8 cellular contexts compared by ENCODE assay signal in the genomic region with DNA sequence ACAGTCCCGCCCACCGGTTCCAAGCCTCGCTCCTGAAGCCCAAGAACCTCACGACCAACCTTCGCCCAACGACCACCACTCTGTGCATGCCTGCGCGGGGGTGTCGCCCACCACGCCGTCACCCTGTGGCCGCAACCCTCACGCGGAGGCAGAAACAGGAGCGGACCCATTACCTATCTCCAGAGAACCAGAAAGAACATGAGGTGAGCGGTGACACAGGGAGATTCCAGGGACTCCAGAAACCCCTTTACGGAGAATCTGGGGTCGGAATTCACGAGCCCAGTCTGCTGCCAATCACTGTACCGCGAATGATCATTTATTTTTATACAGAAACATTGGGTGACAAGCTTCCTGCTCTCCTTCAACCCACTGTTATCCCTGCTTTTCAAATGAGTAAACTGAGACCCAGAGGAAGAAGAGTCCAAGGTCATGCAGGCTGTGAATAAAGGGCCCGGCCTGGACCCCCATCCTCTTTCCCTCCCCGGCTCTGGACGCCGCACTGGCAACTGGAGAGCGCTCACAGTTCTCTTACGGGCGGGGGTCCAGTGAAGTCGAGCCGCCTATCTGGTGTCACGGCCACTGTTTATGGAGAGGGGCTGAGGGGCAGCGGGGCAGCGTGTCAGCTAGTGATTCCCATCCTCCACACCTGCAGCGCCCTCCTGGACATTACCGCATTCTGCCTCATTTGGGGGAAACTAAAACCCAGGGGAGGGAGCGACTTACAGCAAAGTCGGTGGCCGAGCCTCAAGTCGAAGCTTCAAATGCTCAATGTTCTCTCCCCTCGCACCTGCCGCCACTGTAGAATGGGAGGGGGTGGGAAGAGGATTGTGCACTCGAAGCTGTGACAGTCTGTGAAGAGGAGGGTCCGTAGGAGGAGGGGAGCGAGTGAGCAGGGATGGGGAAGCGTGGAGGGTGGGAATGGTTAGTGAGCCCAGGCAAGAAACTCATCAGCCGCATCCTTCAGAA. TPM values are rescaled to one million over a fixed set of nuclear protein-coding genes. Genes with fewer than 3 reads are reported as not detected.
A peak's percentile ranks its signal among the peaks of the same experiment; 100 is the strongest.
DNase-seq lines count a peak whose midpoint lies in the region; ATAC-seq and TF ChIP-seq lines count a peak whose summit lies in the region.

No MANE protein-coding gene starts in this region.

- peaks cover 40 to 45% of the 10 kb centered on the region in 2 donors for H3K27me3 Mint-ChIP-seq in CD4-positive, alpha-beta memory T cell
- H3K27me3 Mint-ChIP-seq in nephron progenitor cell (ENCODE audit: low read depth, poor library complexity): peaks cover 35% of the 10 kb centered on the region

- H3K27ac Mint-ChIP-seq in CD4-positive, alpha-beta memory T cell: peak overlapping the region in 6 of 7 donors; percentile 33 to 89 (median 66)
- H3K27ac Mint-ChIP-seq in nephron progenitor cell: no peak overlapping the region

- H3K9ac ChIP-seq in colonic mucosa (ENCODE audit: low read depth in 2 of 2, low read length in 2 of 2): no peak overlapping the region

- DNase-seq in CD4-positive, alpha-beta memory T cell: peak in 2 of 5 donors; percentile 9 to 19
- peak; percentile 32 for DNase-seq in NCI-H1105 (lab: John Stamatoyannopoulos, UW)
- no peak for DNase-seq in colonic mucosa
- peak; percentile 32 for DNase-seq in nephron progenitor cell
- no peak for DNase-seq in SW480 (ENCODE audit: low spot score)
- no peak for DNase-seq in KG1 (lab: John Stamatoyannopoulos, UW)
- DNase-seq in NOMO-1 (lab: John Stamatoyannopoulos, UW; ENCODE audit: unreplicated experiment in 2 of 2): no peak

- intact Hi-C loops in CD4-positive, alpha-beta memory T cell (cut with micrococcal nuclease): loop anchor here (5.0 kb wide), 1 partner anchor 46 kb away; a partner anchor contains a TSS
- intact Hi-C loops in colonic mucosa (cut with DNase I): no loop called here

- H3K9me3 ChIP-seq in CD4-positive, alpha-beta memory T cell (ENCODE audit: control insufficient read depth in 1 of 2, low read length in 2 of 2): no peaks in the 10 kb centered on the region
- H3K9me3 ChIP-seq in colonic mucosa: no peaks in the 10 kb centered on the region

- no peaks in the 10 kb centered on the region for H3K36me3 ChIP-seq in CD4-positive, alpha-beta memory T cell (ENCODE audit: insufficient read depth, low read length)
- no peaks in the 10 kb centered on the region for H3K36me3 ChIP-seq in colonic mucosa

- peaks cover 0 to 3% of the 10 kb centered on the region in 2 donors for H3K36me3 Mint-ChIP-seq in CD4-positive, alpha-beta memory T cell
- H3K36me3 Mint-ChIP-seq in nephron progenitor cell (ENCODE audit: low read depth): no peaks in the 10 kb centered on the region

- TF ChIP-seq CTCF in colonic mucosa (IDR thresholded peaks at IDR 0.05) (no peak), nephron progenitor cell (IDR thresholded peaks at IDR 0.05) (no peak)

- H3K9me3 Mint-ChIP-seq in CD4-positive, alpha-beta memory T cell: peaks cover 0 to 2% (median 0%) of the 10 kb centered on the region in 8 donors
- H3K9me3 Mint-ChIP-seq in nephron progenitor cell: no peaks in the 10 kb centered on the region

- H3K4me1 ChIP-seq in CD4-positive, alpha-beta memory T cell (ENCODE audit: insufficient read depth, low read length): peaks cover 23% of the 10 kb centered on the region
- H3K4me1 ChIP-seq in colonic mucosa: peaks cover 7% of the 10 kb centered on the region

- H3K4me3 ChIP-seq in CD4-positive, alpha-beta memory T cell (ENCODE audit: low read length in 2 of 2): peak overlapping the region; percentile 23 to 52
- H3K4me3 ChIP-seq in colonic mucosa: peak overlapping the region; percentile 50

- CTCF ChIA-PET in CD4-positive, alpha-beta memory T cell (lab: Charles Lee; ENCODE audit: partially characterized antibody): interaction anchor here (0.7 to 5.6 kb wide), 5 partner anchors 12 to 302 kb away, joined by 3 to 43 read pairs (median 3); a partner anchor contains a TSS

- POLR2A ChIA-PET in CD4-positive, alpha-beta memory T cell (lab: Charles Lee; ENCODE audit: partially characterized antibody): interaction anchor here (1.1 to 2.0 kb wide), 2 partner anchors 49 to 51 kb away, joined by 3 to 4 read pairs; a partner anchor contains a TSS

- H3K27ac ChIP-seq in CD4-positive, alpha-beta memory T cell (ENCODE audit: low read depth, low read length): no peak overlapping the region
- H3K27ac ChIP-seq in colonic mucosa: no peak overlapping the region

- no peak for ATAC-seq in HG03108 (IDR thresholded peaks at IDR 0.05; ENCODE audit: unreplicated experiment)

- H3K4me1 Mint-ChIP-seq in CD4-positive, alpha-beta memory T cell: peaks cover 23 to 38% (median 25%) of the 10 kb centered on the region in 4 donors
- H3K4me1 Mint-ChIP-seq in nephron progenitor cell: peaks cover 34% of the 10 kb centered on the region

- peak overlapping the region; percentile 82 to 96 (median 92) for H3K4me3 Mint-ChIP-seq in CD4-positive, alpha-beta memory T cell
- H3K4me3 Mint-ChIP-seq in nephron progenitor cell: peak overlapping the region; percentile 82

- peaks cover 37% of the 10 kb centered on the region for H3K27me3 ChIP-seq in CD4-positive, alpha-beta memory T cell (ENCODE audit: insufficient read depth, low read length)
- H3K27me3 ChIP-seq in colonic mucosa: peaks cover 52% of the 10 kb centered on the region

RNA-seq across cellular contexts. Expression of a gene that starts 0.7 kb away (rescaled TPM):
- total RNA-seq in CD4-positive, alpha-beta memory T cell: not detected
- polyA plus RNA-seq in CD4-positive, alpha-beta memory T cell: not detected
- total RNA-seq in colonic mucosa: not detected

RNA-seq across cellular contexts. Expression of a gene that starts 11.7 kb away (rescaled TPM):
- not detected for total RNA-seq in CD4-positive, alpha-beta memory T cell
- polyA plus RNA-seq in CD4-positive, alpha-beta memory T cell: not detected
- total RNA-seq in colonic mucosa: not detected

RNA-seq across cellular contexts. Expression of a gene that starts 18.7 kb away (rescaled TPM):
- under 1 TPM in 1 of 2 experiments, not detected in 1; 0.17 TPM for total RNA-seq in CD4-positive, alpha-beta memory T cell
- polyA plus RNA-seq in CD4-positive, alpha-beta memory T cell: not detected
- total RNA-seq in colonic mucosa: under 1 TPM in 1 of 2 donors, not detected in 1; 0.24 TPM

RNA-seq across cellular contexts. Expression of a gene that starts 44.7 kb away (rescaled TPM):
- 1 to 10 TPM; 5.1 to 5.4 TPM for total RNA-seq in CD4-positive, alpha-beta memory T cell
- under 1 TPM in 1 of 2 donors, not detected in 1; 0.84 TPM for polyA plus RNA-seq in CD4-positive, alpha-beta memory T cell
- 1 to 10 TPM in 1 of 2 donors, under 1 TPM in 1; 0.74 to 1.0 TPM for total RNA-seq in colonic mucosa

RNA-seq across cellular contexts. Expression of a gene that starts 46.4 kb away (rescaled TPM):
- 10 to 100 TPM; 47.6 to 49.3 TPM for total RNA-seq in CD4-positive, alpha-beta memory T cell
- 10 to 100 TPM; 11.3 to 24.1 TPM for polyA plus RNA-seq in CD4-positive, alpha-beta memory T cell
- 10 to 100 TPM; 11.1 to 49.1 TPM for total RNA-seq in colonic mucosa

Comparison
In these comparisons a context has a peak if more than half of its experiments do, and no peak if none do; other contexts are left out.
1. DNase-seq: peak in NCI-H1105 (single experiment) and nephron progenitor cell (single experiment); none in colonic mucosa (single experiment), SW480 (single experiment), KG1 (single experiment) and NOMO-1 (0 of 2).